8 cellular contexts compared by ENCODE assay signal in the genomic region with DNA sequence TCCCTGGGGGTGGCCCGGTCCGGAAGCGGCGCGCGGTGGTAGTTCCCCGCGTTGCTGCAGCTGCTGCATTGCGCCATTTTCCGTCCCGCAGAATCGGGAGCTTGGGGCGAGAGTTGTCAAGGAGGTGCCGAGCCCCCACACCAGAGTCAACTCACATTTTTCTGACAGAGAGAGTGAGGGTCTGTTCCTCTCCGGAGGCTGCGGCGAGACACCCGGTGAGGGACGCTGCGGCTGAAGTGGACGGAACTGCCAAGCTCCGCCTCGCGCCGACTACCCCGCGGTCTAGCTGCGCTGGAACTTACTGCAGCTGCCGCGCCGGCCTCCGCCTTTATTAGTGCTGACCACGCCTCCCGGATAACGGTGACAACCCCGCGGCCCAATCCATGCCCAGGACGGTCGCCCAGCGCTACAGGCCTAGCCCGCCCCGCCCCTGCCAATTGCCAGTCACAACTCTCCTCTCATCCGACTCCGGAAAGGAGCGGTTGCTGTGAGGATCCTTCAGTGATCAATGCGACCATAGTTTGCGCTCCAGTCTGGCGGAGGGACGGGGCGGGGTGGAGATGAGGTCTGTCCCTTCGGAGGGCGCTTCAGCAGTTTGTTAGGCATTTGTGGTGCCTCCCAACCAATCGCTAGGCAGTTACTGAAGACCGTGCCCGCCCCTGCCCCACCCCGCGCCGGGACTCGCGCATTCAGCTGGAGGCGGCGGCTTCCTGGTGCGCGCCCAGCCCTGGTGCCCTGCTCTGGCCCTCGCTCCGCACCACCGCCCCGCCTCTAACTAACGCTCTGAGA. TPM values are rescaled to one million over a fixed set of nuclear protein-coding genes. Genes with fewer than 3 reads are reported as not detected.
A peak's percentile ranks its signal among the peaks of the same experiment; 100 is the strongest.
DNase-seq lines count a peak whose midpoint lies in the region; ATAC-seq lines count a peak whose summit lies in the region.

A gene with protein sequence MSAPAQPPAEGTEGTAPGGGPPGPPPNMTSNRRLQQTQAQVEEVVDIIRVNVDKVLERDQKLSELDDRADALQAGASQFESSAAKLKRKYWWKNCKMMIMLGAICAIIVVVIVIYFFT (minus strand): TSS at position 303 of the 789 bp plus-strand sequence. CDS start 146 bp downstream, at position 157.

- peak within 1 kb of the TSS; percentile 90 to 98 (median 97) for H3K4me3 Mint-ChIP-seq in IgD-negative memory B cell

- no peaks in the 10 kb centered on the region for H3K9me3 Mint-ChIP-seq in IgD-negative memory B cell

- DNase-seq in DMS 273 treated with DMSO at 0.1 percent for 48 hours (lab: John Stamatoyannopoulos, UW) (peak; percentile 82), OCI-M2 (lab: John Stamatoyannopoulos, UW; ENCODE audit: unreplicated experiment) (peak; percentile 90), activated T-cell treated with anti-CD3 and anti-CD28 coated beads for 4 hours (peak; percentile 94), epithelial cell of prostate (ENCODE audit: low read depth, low spot score) (peak; percentile 85), mucosa of gallbladder (ENCODE audit: low spot score) (peak; percentile 98)
- DNase-seq in stimulated activated CD8-positive, alpha-beta memory T cell treated with anti-CD3 and anti-CD28 coated beads, Interleukin-4, amount 100 ng/mL, for 4 hours (ENCODE audit: low read depth in 2 of 2, low spot score in 1 of 2): peak; percentile 91 to 94

- H3K27ac ChIP-seq in epithelial cell of prostate: peak within 1 kb of the TSS; percentile 75

- peak within 1 kb of the TSS; percentile 86 to 96 (median 95) for H3K27ac Mint-ChIP-seq in IgD-negative memory B cell

- peaks cover 30 to 45% (median 36%) of the 10 kb centered on the region in 3 donors for H3K4me1 Mint-ChIP-seq in IgD-negative memory B cell

- H3K36me3 Mint-ChIP-seq in IgD-negative memory B cell: peaks cover 6% of the 10 kb centered on the region

- peaks cover 1% of the 10 kb centered on the region for H3K27me3 Mint-ChIP-seq in IgD-negative memory B cell

- ATAC-seq in GM21529 (IDR thresholded peaks at IDR 0.05; ENCODE audit: unreplicated experiment): peak; percentile 86

RNA-seq across cellular contexts. Expression of the gene that starts here (rescaled TPM):
- polyA plus RNA-seq in IgD-negative memory B cell: 8.1 TPM
- total RNA-seq in mucosa of gallbladder: 12.3 TPM

Comparison
In these comparisons a context has a peak if more than half of its experiments do, and no peak if none do; other contexts are left out.
1. Peak in every context shown above with its lines: DNase-seq, ATAC-seq and H3K27ac ChIP-seq.